1 cellular context compared by ENCODE assay signal in the genomic region with DNA sequence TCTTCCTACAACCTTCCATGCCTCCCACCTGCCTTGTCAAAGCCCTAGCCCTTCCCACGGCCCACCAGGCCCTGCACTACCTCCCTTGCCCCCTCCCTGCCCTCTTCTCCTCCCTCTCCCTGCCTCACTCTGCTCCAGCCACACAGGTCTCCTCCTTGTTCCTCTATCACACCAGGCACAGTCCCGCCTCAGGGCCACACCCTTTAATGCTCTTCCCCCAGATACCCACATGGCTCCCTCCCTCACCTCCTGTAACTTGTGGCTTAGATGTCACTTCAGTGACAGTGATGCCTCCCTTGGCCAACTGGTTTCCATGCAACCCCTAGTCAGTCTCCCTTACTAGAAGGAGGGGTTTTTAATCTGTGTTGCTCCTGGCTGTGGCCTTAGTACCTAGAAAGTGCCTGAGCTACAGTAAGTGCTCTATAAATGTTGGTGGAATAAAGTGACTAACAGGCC.
TF ChIP-seq lines count a peak whose summit lies in the region.

No MANE protein-coding gene starts in this region.

TF ChIP-seq in K562, 482 proteins besides CTCF, POLR2A, EP300 and RAD21 (continued from another document and continues in another):
- TF ChIP-seq, protein P1, sequence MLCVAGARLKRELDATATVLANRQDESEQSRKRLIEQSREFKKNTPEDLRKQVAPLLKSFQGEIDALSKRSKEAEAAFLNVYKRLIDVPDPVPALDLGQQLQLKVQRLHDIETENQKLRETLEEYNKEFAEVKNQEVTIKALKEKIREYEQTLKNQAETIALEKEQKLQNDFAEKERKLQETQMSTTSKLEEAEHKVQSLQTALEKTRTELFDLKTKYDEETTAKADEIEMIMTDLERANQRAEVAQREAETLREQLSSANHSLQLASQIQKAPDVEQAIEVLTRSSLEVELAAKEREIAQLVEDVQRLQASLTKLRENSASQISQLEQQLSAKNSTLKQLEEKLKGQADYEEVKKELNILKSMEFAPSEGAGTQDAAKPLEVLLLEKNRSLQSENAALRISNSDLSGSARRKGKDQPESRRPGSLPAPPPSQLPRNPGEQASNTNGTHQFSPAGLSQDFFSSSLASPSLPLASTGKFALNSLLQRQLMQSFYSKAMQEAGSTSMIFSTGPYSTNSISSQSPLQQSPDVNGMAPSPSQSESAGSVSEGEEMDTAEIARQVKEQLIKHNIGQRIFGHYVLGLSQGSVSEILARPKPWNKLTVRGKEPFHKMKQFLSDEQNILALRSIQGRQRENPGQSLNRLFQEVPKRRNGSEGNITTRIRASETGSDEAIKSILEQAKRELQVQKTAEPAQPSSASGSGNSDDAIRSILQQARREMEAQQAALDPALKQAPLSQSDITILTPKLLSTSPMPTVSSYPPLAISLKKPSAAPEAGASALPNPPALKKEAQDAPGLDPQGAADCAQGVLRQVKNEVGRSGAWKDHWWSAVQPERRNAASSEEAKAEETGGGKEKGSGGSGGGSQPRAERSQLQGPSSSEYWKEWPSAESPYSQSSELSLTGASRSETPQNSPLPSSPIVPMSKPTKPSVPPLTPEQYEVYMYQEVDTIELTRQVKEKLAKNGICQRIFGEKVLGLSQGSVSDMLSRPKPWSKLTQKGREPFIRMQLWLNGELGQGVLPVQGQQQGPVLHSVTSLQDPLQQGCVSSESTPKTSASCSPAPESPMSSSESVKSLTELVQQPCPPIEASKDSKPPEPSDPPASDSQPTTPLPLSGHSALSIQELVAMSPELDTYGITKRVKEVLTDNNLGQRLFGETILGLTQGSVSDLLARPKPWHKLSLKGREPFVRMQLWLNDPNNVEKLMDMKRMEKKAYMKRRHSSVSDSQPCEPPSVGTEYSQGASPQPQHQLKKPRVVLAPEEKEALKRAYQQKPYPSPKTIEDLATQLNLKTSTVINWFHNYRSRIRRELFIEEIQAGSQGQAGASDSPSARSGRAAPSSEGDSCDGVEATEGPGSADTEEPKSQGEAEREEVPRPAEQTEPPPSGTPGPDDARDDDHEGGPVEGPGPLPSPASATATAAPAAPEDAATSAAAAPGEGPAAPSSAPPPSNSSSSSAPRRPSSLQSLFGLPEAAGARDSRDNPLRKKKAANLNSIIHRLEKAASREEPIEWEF (CRISPR knock-in tag; IDR thresholded peaks at IDR 0.05) = no peak
- TF ChIP-seq MXI1 (IDR thresholded peaks at IDR 0.05; ENCODE audit: low read depth, low read length) (peak; percentile 63; the same call in 1 of the 2 replicates), SIN3A (IDR thresholded peaks at IDR 0.05; ENCODE audit: borderline replicate concordance in 2 of 2, control insufficient read depth in 1 of 2, low read depth in 2 of 2, low read length in 2 of 2) (peak; percentile 69 to 78; a peak in 2 of 4 replicates), ILF3 (IDR thresholded peaks at IDR 0.05; ENCODE audit: borderline replicate concordance) (no peak), ZNF551 (CRISPR knock-in tag; IDR thresholded peaks at IDR 0.05) (no peak), PHB2 (IDR thresholded peaks at IDR 0.05; ENCODE audit: low read depth) (no peak), DACH1 (IDR thresholded peaks at IDR 0.05; ENCODE audit: partially characterized antibody) (no peak), MCM2 (IDR thresholded peaks at IDR 0.05; ENCODE audit: low read depth) (no peak), TCF3 (CRISPR knock-in tag; IDR thresholded peaks at IDR 0.05) (peak; percentile 50; the same call in 1 of the 2 replicates), HIVEP1 (CRISPR knock-in tag; IDR thresholded peaks at IDR 0.05) (no peak), ZNF445 (CRISPR knock-in tag; IDR thresholded peaks at IDR 0.05; ENCODE audit: low read depth) (no peak), PHF20 (IDR thresholded peaks at IDR 0.05; ENCODE audit: partially characterized antibody) (no peak), NCOR1 (IDR thresholded peaks at IDR 0.05) (peak; percentile 43; the same call in 1 of the 2 replicates), GABPA (tag; conservative IDR thresholded peaks at IDR 0.05; ENCODE audit: low read depth) (no peak), ZBTB1 (CRISPR knock-in tag; IDR thresholded peaks at IDR 0.05; ENCODE audit: borderline replicate concordance, low read depth) (no peak), ETS2 (tag; IDR thresholded peaks at IDR 0.05; ENCODE audit: borderline replicate concordance, poor library complexity, severe bottlenecking) (no peak), HMGN3 (IDR thresholded peaks at IDR 0.05; ENCODE audit: borderline replicate concordance, extremely low read depth, insufficient read length, low read depth, low read length) (no peak), MYC (IDR thresholded peaks at IDR 0.05; ENCODE audit: low read depth, low read length) (0 out of 2 replicates have a peak, but pooled peaks have one; percentile 23), MYC (CRISPR knock-in tag; IDR thresholded peaks at IDR 0.05; ENCODE audit: borderline replicate concordance, low read depth) (no peak), ZNF224 (CRISPR knock-in tag; IDR thresholded peaks at IDR 0.05) (no peak), ZFP36 (IDR thresholded peaks at IDR 0.05; ENCODE audit: low read depth, low read length, partially characterized antibody) (peak; percentile 41), ZNF165 (CRISPR knock-in tag; IDR thresholded peaks at IDR 0.05; ENCODE audit: borderline replicate concordance) (no peak), RBM25 (IDR thresholded peaks at IDR 0.05; ENCODE audit: low read depth, low read length, severe bottlenecking) (peak; percentile 3), THRAP3 (IDR thresholded peaks at IDR 0.05; ENCODE audit: borderline replicate concordance) (no peak), FOXK2 (conservative IDR thresholded peaks at IDR 0.05 in 1 of 2, IDR thresholded peaks at IDR 0.05 in 1 of 2; ENCODE audit: low read depth in 2 of 2) (0 out of 4 replicates have a peak, but pooled peaks of 1 of the 2 experiments have one; percentile 44), HDGF (IDR thresholded peaks at IDR 0.05) (0 out of 2 replicates have a peak, but pooled peaks have one; percentile 58)
- TF ChIP-seq, protein P2, sequence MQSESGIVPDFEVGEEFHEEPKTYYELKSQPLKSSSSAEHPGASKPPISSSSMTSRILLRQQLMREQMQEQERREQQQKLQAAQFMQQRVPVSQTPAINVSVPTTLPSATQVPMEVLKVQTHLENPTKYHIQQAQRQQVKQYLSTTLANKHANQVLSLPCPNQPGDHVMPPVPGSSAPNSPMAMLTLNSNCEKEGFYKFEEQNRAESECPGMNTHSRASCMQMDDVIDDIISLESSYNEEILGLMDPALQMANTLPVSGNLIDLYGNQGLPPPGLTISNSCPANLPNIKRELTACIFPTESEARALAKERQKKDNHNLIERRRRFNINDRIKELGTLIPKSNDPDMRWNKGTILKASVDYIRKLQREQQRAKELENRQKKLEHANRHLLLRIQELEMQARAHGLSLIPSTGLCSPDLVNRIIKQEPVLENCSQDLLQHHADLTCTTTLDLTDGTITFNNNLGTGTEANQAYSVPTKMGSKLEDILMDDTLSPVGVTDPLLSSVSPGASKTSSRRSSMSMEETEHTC (IDR thresholded peaks at IDR 0.05) = no peak
- TF ChIP-seq, protein P3, sequence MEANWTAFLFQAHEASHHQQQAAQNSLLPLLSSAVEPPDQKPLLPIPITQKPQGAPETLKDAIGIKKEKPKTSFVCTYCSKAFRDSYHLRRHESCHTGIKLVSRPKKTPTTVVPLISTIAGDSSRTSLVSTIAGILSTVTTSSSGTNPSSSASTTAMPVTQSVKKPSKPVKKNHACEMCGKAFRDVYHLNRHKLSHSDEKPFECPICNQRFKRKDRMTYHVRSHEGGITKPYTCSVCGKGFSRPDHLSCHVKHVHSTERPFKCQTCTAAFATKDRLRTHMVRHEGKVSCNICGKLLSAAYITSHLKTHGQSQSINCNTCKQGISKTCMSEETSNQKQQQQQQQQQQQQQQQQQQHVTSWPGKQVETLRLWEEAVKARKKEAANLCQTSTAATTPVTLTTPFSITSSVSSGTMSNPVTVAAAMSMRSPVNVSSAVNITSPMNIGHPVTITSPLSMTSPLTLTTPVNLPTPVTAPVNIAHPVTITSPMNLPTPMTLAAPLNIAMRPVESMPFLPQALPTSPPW (CRISPR knock-in tag; IDR thresholded peaks at IDR 0.05) = peak; percentile 40; the same call in 1 of the 2 replicates
- TF ChIP-seq, protein P4, sequence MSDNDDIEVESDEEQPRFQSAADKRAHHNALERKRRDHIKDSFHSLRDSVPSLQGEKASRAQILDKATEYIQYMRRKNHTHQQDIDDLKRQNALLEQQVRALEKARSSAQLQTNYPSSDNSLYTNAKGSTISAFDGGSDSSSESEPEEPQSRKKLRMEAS (CRISPR knock-in tag; IDR thresholded peaks at IDR 0.05) = peak; percentile 58
- TF ChIP-seq, protein P5, sequence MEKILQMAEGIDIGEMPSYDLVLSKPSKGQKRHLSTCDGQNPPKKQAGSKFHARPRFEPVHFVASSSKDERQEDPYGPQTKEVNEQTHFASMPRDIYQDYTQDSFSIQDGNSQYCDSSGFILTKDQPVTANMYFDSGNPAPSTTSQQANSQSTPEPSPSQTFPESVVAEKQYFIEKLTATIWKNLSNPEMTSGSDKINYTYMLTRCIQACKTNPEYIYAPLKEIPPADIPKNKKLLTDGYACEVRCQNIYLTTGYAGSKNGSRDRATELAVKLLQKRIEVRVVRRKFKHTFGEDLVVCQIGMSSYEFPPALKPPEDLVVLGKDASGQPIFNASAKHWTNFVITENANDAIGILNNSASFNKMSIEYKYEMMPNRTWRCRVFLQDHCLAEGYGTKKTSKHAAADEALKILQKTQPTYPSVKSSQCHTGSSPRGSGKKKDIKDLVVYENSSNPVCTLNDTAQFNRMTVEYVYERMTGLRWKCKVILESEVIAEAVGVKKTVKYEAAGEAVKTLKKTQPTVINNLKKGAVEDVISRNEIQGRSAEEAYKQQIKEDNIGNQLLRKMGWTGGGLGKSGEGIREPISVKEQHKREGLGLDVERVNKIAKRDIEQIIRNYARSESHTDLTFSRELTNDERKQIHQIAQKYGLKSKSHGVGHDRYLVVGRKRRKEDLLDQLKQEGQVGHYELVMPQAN (IDR thresholded peaks at IDR 0.05; ENCODE audit: borderline replicate concordance) = peak; percentile 39; the same call in 1 of the 2 replicates
- TF ChIP-seq, protein P6, sequence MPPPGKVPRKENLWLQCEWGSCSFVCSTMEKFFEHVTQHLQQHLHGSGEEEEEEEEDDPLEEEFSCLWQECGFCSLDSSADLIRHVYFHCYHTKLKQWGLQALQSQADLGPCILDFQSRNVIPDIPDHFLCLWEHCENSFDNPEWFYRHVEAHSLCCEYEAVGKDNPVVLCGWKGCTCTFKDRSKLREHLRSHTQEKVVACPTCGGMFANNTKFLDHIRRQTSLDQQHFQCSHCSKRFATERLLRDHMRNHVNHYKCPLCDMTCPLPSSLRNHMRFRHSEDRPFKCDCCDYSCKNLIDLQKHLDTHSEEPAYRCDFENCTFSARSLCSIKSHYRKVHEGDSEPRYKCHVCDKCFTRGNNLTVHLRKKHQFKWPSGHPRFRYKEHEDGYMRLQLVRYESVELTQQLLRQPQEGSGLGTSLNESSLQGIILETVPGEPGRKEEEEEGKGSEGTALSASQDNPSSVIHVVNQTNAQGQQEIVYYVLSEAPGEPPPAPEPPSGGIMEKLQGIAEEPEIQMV (tag; conservative IDR thresholded peaks at IDR 0.05; ENCODE audit: low read depth) = no peak
- TF ChIP-seq, protein P7, sequence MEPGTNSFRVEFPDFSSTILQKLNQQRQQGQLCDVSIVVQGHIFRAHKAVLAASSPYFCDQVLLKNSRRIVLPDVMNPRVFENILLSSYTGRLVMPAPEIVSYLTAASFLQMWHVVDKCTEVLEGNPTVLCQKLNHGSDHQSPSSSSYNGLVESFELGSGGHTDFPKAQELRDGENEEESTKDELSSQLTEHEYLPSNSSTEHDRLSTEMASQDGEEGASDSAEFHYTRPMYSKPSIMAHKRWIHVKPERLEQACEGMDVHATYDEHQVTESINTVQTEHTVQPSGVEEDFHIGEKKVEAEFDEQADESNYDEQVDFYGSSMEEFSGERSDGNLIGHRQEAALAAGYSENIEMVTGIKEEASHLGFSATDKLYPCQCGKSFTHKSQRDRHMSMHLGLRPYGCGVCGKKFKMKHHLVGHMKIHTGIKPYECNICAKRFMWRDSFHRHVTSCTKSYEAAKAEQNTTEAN (CRISPR knock-in tag; IDR thresholded peaks at IDR 0.05) = no peak
- TF ChIP-seq, protein P8, sequence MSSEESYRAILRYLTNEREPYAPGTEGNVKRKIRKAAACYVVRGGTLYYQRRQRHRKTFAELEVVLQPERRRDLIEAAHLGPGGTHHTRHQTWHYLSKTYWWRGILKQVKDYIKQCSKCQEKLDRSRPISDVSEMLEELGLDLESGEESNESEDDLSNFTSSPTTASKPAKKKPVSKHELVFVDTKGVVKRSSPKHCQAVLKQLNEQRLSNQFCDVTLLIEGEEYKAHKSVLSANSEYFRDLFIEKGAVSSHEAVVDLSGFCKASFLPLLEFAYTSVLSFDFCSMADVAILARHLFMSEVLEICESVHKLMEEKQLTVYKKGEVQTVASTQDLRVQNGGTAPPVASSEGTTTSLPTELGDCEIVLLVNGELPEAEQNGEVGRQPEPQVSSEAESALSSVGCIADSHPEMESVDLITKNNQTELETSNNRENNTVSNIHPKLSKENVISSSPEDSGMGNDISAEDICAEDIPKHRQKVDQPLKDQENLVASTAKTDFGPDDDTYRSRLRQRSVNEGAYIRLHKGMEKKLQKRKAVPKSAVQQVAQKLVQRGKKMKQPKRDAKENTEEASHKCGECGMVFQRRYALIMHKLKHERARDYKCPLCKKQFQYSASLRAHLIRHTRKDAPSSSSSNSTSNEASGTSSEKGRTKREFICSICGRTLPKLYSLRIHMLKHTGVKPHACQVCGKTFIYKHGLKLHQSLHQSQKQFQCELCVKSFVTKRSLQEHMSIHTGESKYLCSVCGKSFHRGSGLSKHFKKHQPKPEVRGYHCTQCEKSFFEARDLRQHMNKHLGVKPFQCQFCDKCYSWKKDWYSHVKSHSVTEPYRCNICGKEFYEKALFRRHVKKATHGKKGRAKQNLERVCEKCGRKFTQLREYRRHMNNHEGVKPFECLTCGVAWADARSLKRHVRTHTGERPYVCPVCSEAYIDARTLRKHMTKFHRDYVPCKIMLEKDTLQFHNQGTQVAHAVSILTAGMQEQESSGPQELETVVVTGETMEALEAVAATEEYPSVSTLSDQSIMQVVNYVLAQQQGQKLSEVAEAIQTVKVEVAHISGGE (CRISPR knock-in tag; IDR thresholded peaks at IDR 0.05) = 0 out of 6 replicates have a peak, but pooled peaks of 1 of the 3 experiments have one; percentile 28
- TF ChIP-seq, protein P9, sequence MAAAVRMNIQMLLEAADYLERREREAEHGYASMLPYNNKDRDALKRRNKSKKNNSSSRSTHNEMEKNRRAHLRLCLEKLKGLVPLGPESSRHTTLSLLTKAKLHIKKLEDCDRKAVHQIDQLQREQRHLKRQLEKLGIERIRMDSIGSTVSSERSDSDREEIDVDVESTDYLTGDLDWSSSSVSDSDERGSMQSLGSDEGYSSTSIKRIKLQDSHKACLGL (CRISPR knock-in tag; IDR thresholded peaks at IDR 0.05; ENCODE audit: borderline replicate concordance, poor library complexity, severe bottlenecking) = peak; percentile 29
- TF ChIP-seq, protein P10, sequence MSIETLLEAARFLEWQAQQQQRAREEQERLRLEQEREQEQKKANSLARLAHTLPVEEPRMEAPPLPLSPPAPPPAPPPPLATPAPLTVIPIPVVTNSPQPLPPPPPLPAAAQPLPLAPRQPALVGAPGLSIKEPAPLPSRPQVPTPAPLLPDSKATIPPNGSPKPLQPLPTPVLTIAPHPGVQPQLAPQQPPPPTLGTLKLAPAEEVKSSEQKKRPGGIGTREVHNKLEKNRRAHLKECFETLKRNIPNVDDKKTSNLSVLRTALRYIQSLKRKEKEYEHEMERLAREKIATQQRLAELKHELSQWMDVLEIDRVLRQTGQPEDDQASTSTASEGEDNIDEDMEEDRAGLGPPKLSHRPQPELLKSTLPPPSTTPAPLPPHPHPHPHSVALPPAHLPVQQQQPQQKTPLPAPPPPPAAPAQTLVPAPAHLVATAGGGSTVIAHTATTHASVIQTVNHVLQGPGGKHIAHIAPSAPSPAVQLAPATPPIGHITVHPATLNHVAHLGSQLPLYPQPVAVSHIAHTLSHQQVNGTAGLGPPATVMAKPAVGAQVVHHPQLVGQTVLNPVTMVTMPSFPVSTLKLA (conservative IDR thresholded peaks at IDR 0.05) = peak; percentile 42 to 74; a peak in 3 of 4 replicates
